ENCODE assay signal across 17 cellular contexts in genomic region chr17:44093231-44093900, GRCh38.
"Had no signal": no experiment of that assay in that cellular context is flagged by ENCODE, and none has a peak within 500 bp of the region (broad histone marks: within the 10 kb centered on the region; RNA-seq: fewer than 3 reads in every experiment).

No MANE protein-coding gene starts in this region.

- H3K27ac ChIP-seq: brain microvascular endothelial cell, sigmoid colon, upper lobe of right lung had no signal

- H3K27me3 ChIP-seq: brain microvascular endothelial cell, sigmoid colon, upper lobe of right lung had no signal

- FAIRE-seq: TTC549 had no signal

- H3K36me3 ChIP-seq: brain microvascular endothelial cell had no signal

- DNase-seq: activated CD4-positive, CD25-positive, alpha-beta regulatory T cell; activated CD8-positive, alpha-beta memory T cell treated with anti-CD3 and anti-CD28 coated beads, Interleukin-2, amount 10 ng/mL, durations not matched to agents 7 days and 5 days; activated effector memory CD4-positive, alpha-beta T cell treated with anti-CD3 and anti-CD28 coated beads, Interleukin-2, amount 50 U/mL, for 16 hours; activated T-cell treated with anti-CD3 and anti-CD28 coated beads, Interleukin-2, amount 50 U/mL, for 24 hours; amygdala; brain microvascular endothelial cell; cerebellar nuclear complex; dermis blood vessel endothelial cell; endodermal cell; immature natural killer cell; naive thymus-derived CD8-positive, alpha-beta T cell; sigmoid colon; stimulated activated CD4-positive, alpha-beta T cell treated with anti-CD3 and anti-CD28 coated beads, Interleukin-2, amount 100 ng/mL, for 24 hours; stimulated activated naive CD4-positive, alpha-beta T cell; upper lobe of right lung had no signal

- H3K9me3 ChIP-seq: sigmoid colon, upper lobe of right lung had no signal

- H3K4me3 ChIP-seq: lung, sigmoid colon, upper lobe of right lung had no signal
